Comparison of ENCODE assay signal across 30 cellular contexts in genomic region chr7:54690892-54691291, GRCh38.
"Had no signal": no experiment of that assay in that cellular context is flagged by ENCODE, and none has a peak within 500 bp of the region (broad histone marks: within the 10 kb centered on the region; RNA-seq: fewer than 3 reads in every experiment).

No MANE protein-coding gene starts in this region.

- H3K36me3 ChIP-seq: colonic mucosa, esophagus squamous epithelium, gastrocnemius medialis, heart right ventricle, left lung, lower lobe of right lung had no signal

- H3K9me3 ChIP-seq: colonic mucosa, esophagus squamous epithelium, gastrocnemius medialis, heart right ventricle, left lung, lower lobe of right lung, mucosa of descending colon had no signal

- H3K4me3 Mint-ChIP-seq: dendritic cell treated with granulocyte-macrophage colony-stimulating factor and Interleukin-4, amounts not matched to agents 40 ng/mL and 50 ng/mL, for 4 days; effector memory CD8-positive, alpha-beta T cell; endodermal cell; immature natural killer cell; mesothelial cell of epicardium; naive B cell; naive thymus-derived CD8-positive, alpha-beta T cell had no signal

- H3K36me3 Mint-ChIP-seq: immature natural killer cell; mesothelial cell of epicardium; naive B cell; naive thymus-derived CD8-positive, alpha-beta T cell had no signal

- H3K27me3 Mint-ChIP-seq: dendritic cell treated with granulocyte-macrophage colony-stimulating factor and Interleukin-4, amounts not matched to agents 40 ng/mL and 50 ng/mL, for 4 days; effector memory CD8-positive, alpha-beta T cell; naive B cell had no signal

- H3K27me3 ChIP-seq: colonic mucosa, esophagus squamous epithelium, gastrocnemius medialis, heart right ventricle, left lung had no signal

- DNase-seq: colonic mucosa; cortex of kidney; effector CD8-positive, alpha-beta T cell; effector memory CD8-positive, alpha-beta T cell; endodermal cell; erythroblast; esophagus squamous epithelium; foreskin fibroblast; foreskin melanocyte; gastrocnemius medialis; glutamatergic neuron; head of caudate nucleus; heart right ventricle; hippocampal formation; immature natural killer cell; islet precursor cell; kidney; kidney glomerular epithelial cell; left colon; left ventricle myocardium superior; lower lobe of right lung; mesenchymal stem cell; mucosa of descending colon; naive B cell; naive thymus-derived CD8-positive, alpha-beta T cell had no signal

- H3K4me1 Mint-ChIP-seq: immature natural killer cell; naive B cell; naive thymus-derived CD8-positive, alpha-beta T cell had no signal

- H3K4me1 ChIP-seq: colonic mucosa, esophagus squamous epithelium, gastrocnemius medialis, heart right ventricle, left lung, lower lobe of right lung had no signal

- H3K27ac Mint-ChIP-seq: dendritic cell treated with granulocyte-macrophage colony-stimulating factor and Interleukin-4, amounts not matched to agents 40 ng/mL and 50 ng/mL, for 4 days; effector memory CD8-positive, alpha-beta T cell; endodermal cell; immature natural killer cell; mesothelial cell of epicardium; naive thymus-derived CD8-positive, alpha-beta T cell had no signal

- H3K27ac ChIP-seq: colonic mucosa, epithelial cell of prostate, esophagus squamous epithelium, gastrocnemius medialis, heart right ventricle, left lung, lower lobe of right lung had no signal

- H3K4me3 ChIP-seq: colonic mucosa, esophagus squamous epithelium, gastrocnemius medialis, heart right ventricle, left lung, lower lobe of right lung, mucosa of descending colon had no signal

- ATAC-seq: effector memory CD8-positive, alpha-beta T cell; esophagus mucosa; gastrocnemius medialis; heart right ventricle; left colon; left lung; left ventricle myocardium superior; lower lobe of right lung; mucosa of descending colon; naive thymus-derived CD8-positive, alpha-beta T cell had no signal

- H3K9me3 Mint-ChIP-seq: dendritic cell treated with granulocyte-macrophage colony-stimulating factor and Interleukin-4, amounts not matched to agents 40 ng/mL and 50 ng/mL, for 4 days; endodermal cell; mesothelial cell of epicardium had no signal
